Comparison of ENCODE assay signal across 20 cellular contexts in genomic region chr10:105925045-105925785, GRCh38.
DNase-seq lines count a peak whose midpoint lies in the region; ATAC-seq, FAIRE-seq and TF ChIP-seq lines count a peak whose summit lies in the region.
"Had no signal": no experiment of that assay in that cellular context is flagged by ENCODE, and none has a peak within 500 bp of the region (broad histone marks: within the 10 kb centered on the region; RNA-seq: fewer than 3 reads in every experiment).

No MANE protein-coding gene starts in this region.

- no peak overlapping the region for H3K23ac ChIP-seq in mesendoderm (ENCODE audit: low read length)

- SMC1A ChIA-PET in GM12878 (lab: Charles Lee; ENCODE audit: uncharacterized antibody, unreplicated experiment): interaction anchor here (0.6 to 2.8 kb wide), 7 partner anchors 17 to 570 kb away, joined by 3 to 11 read pairs (median 5); no protein-coding TSS in a partner anchor

- no peak overlapping the region for H4K8ac ChIP-seq in mesendoderm (ENCODE audit: low read depth, low read length)

- ATAC-seq in HCT116: no peak
- ATAC-seq in GM12878: peak; percentile 85
- ATAC-seq in GM21526 (IDR thresholded peaks at IDR 0.05; ENCODE audit: low FRiP score, unreplicated experiment): no peak
- ATAC-seq: SK-N-SH treated with all-trans-retinoic acid at 6 μM for 48 hours had no signal

- CTCF ChIA-PET in HCT116 (lab: Charles Lee): no interaction called here
- CTCF ChIA-PET in GM12878 (lab: Yijun Ruan, JAX): interaction anchor here (1.5 to 1.9 kb wide), 2 partner anchors 20 to 25 kb away, joined by 4 to 5 read pairs; no protein-coding TSS in a partner anchor

- 28% methylated on average over 4 of the region's 4 CpGs for WGBS in GM12878 (ENCODE audit: insufficient coverage, insufficient replicate concordance, low lambda C conversion rate, missing lambda C conversion rate)
- WGBS in mesendoderm (ENCODE audit: extremely low coverage, insufficient coverage, low lambda C conversion rate): no CpG with 5 or more reads among the region's 4 CpGs

- no peaks in the 10 kb centered on the region for H3K9me2 ChIP-seq in HCT116 (ENCODE audit: insufficient read depth)

- H3K9ac ChIP-seq in HCT116 (ENCODE audit: low read length): no peak overlapping the region
- no peak overlapping the region for H3K9ac ChIP-seq in GM12878 (ENCODE audit: control insufficient read depth, insufficient read depth, low read length)
- no peak overlapping the region for H3K9ac ChIP-seq in mesendoderm (ENCODE audit: low read length)
- H3K9ac ChIP-seq: KMS-11 had no signal

- H3K4me3 ChIP-seq in HCT116 (replicated peaks in 1 of 2; ENCODE audit: low read depth in 1 of 2, low read length in 2 of 2) (no peak overlapping the region), GM12878 (no peak overlapping the region), mesendoderm (ENCODE audit: low read length) (no peak overlapping the region)
- H3K4me3 ChIP-seq: HAP-1 had no signal

- H3K27me3 ChIP-seq in HCT116 (ENCODE audit: insufficient read depth, low read length) (no peaks in the 10 kb centered on the region), GM12878 (replicated peaks in 1 of 2; ENCODE audit: control insufficient read depth in 2 of 2, insufficient read depth in 2 of 2, low read length in 1 of 2) (no peaks in the 10 kb centered on the region), mesendoderm (ENCODE audit: insufficient read depth, low read length, poor library complexity) (no peaks in the 10 kb centered on the region)

- intact Hi-C loops in HCT116 (cut with micrococcal nuclease): no loop called here
- intact Hi-C loops in GM12878 (cut with micrococcal nuclease; ENCODE audit: unreplicated experiment): no loop called here

- no peaks in the 10 kb centered on the region for H3K79me1 ChIP-seq in mesendoderm (ENCODE audit: low read length)

- no peak for TF ChIP-seq RAD21 in HCT116 (IDR thresholded peaks at IDR 0.05; ENCODE audit: low read depth)
- no peak for TF ChIP-seq RAD21 in GM12878 (IDR thresholded peaks at IDR 0.05; ENCODE audit: insufficient read depth, low read depth, low read length)

- no peaks in the 10 kb centered on the region for H3K4me1 ChIP-seq in HCT116 (ENCODE audit: control insufficient read depth in 1 of 2, insufficient read depth in 2 of 2, low read length in 2 of 2)
- H3K4me1 ChIP-seq in GM12878 (ENCODE audit: control insufficient read depth, insufficient read depth, low read length): no peaks in the 10 kb centered on the region
- H3K4me1 ChIP-seq in mesendoderm (ENCODE audit: control insufficient read depth, low read depth, low read length): no peaks in the 10 kb centered on the region
- H3K4me1 ChIP-seq: HAP-1 had no signal

- no peak overlapping the region for H4K5ac ChIP-seq in mesendoderm (ENCODE audit: low read length)

- H3K36me3 ChIP-seq in HCT116 (ENCODE audit: control insufficient read depth in 1 of 2, insufficient read depth in 2 of 2, low read length in 2 of 2) (no peaks in the 10 kb centered on the region), GM12878 (ENCODE audit: control insufficient read depth in 2 of 2, insufficient read depth in 2 of 2, low read length in 1 of 2) (no peaks in the 10 kb centered on the region), mesendoderm (ENCODE audit: control insufficient read depth, insufficient read depth, low read length) (no peaks in the 10 kb centered on the region)
- H3K36me3 ChIP-seq: HAP-1 had no signal

- no peak overlapping the region for H2BK15ac ChIP-seq in mesendoderm (replicated peaks; ENCODE audit: low read depth)

- peak; percentile 10 for DNase-seq in ELF-1 (ENCODE audit: low read depth, low spot score)
- DNase-seq in HCT116 (ENCODE audit: low read depth, low spot score): no peak
- no peak for DNase-seq in GM12878 (ENCODE audit: low read depth, low spot score)
- DNase-seq in mesendoderm: peak; percentile 64
- DNase-seq in NCI-H2196 treated with DMSO at 0.1 percent for 48 hours (lab: John Stamatoyannopoulos, UW; ENCODE audit: unreplicated experiment): no peak
- no peak for DNase-seq in activated T-cell treated with anti-CD3 and anti-CD28 coated beads, Interleukin-2, amount 50 U/mL, for 1 hour
- DNase-seq: CD4-positive, alpha-beta memory T cell; DND-41; IMR-90; NCI-H1092 treated with DMSO at 0.1 percent for 48 hours; NCI-H1694; NCI-H2081; NCI-H2171; NCI-H446; NCI-H526 had no signal

- no peak overlapping the region for H2BK5ac ChIP-seq in mesendoderm (ENCODE audit: low read length)

- no peak overlapping the region for H3K4ac ChIP-seq in mesendoderm (ENCODE audit: low read depth, low read length)

- H2BK120ac ChIP-seq in mesendoderm (ENCODE audit: low read depth, low read length): no peak overlapping the region

- H3K4me2 ChIP-seq in HCT116 (ENCODE audit: low read length): no peak overlapping the region
- no peak overlapping the region for H3K4me2 ChIP-seq in GM12878 (ENCODE audit: control insufficient read depth, insufficient read depth)
- H3K4me2 ChIP-seq in mesendoderm (ENCODE audit: low read length): no peak overlapping the region
- H3K4me2 ChIP-seq: KMS-11 had no signal

- H4K20me1 ChIP-seq in HCT116 (ENCODE audit: insufficient read depth): no peaks in the 10 kb centered on the region
- no peaks in the 10 kb centered on the region for H4K20me1 ChIP-seq in GM12878 (ENCODE audit: control insufficient read depth, insufficient read depth)

- no peak overlapping the region for H3K18ac ChIP-seq in mesendoderm (ENCODE audit: low read length)

- no peak overlapping the region for H3K27ac ChIP-seq in HCT116 (ENCODE audit: low read depth, low read length)
- H3K27ac ChIP-seq in GM12878 (ENCODE audit: control insufficient read depth, insufficient read depth): no peak overlapping the region
- no peak overlapping the region for H3K27ac ChIP-seq in mesendoderm (ENCODE audit: low read depth, low read length)
- H3K27ac ChIP-seq: KMS-11 had no signal

- RAD21 ChIA-PET in HCT116 (lab: Charles Lee; ENCODE audit: low non-redundant PET in 1 of 2, low total read pairs in 2 of 2, uncharacterized antibody in 2 of 2, unreplicated experiment in 2 of 2) (no interaction called here), GM12878 (lab: Charles Lee; ENCODE audit: unreplicated experiment) (interaction anchor here (0.9 to 1.4 kb wide), 4 partner anchors 24 to 94 kb away, joined by 3 to 4 read pairs (median 3); no protein-coding TSS in a partner anchor)

- in situ Hi-C loops in GM12878 (cut with MboI): no loop called here

- no TSS peak for BruUV-seq in HCT116 (replicated peaks; lab: Mats Ljungman, UMichigan)
- BruUV-seq in GM12878 (replicated peaks; lab: Mats Ljungman, UMichigan): no TSS peak

- POLR2A ChIA-PET in HCT116 (lab: Charles Lee) (no interaction called here), GM12878 (lab: Charles Lee) (no interaction called here)

- H3K56ac ChIP-seq in mesendoderm (ENCODE audit: low read length): no peak overlapping the region

- no peak for TF ChIP-seq CTCF in HCT116 (IDR thresholded peaks at IDR 0.05 in 2 of 3, conservative IDR thresholded peaks at IDR 0.05 in 1 of 3; ENCODE audit: borderline replicate concordance in 1 of 3, insufficient read depth in 1 of 3, low read depth in 2 of 3, low read length in 2 of 3)
- TF ChIP-seq CTCF in GM12878 (IDR thresholded peaks at IDR 0.05 in 2 of 3, conservative IDR thresholded peaks at IDR 0.05 in 1 of 3; ENCODE audit: control insufficient read depth in 2 of 3, extremely low read depth in 1 of 3, insufficient read depth in 1 of 3, low read depth in 3 of 3, low read length in 3 of 3): no peak

- no peak for TF ChIP-seq POLR2A in HCT116 (IDR thresholded peaks at IDR 0.05; ENCODE audit: borderline replicate concordance, extremely low read depth, insufficient read depth, insufficient read length)
- TF ChIP-seq POLR2A in GM12878 (IDR thresholded peaks at IDR 0.05; ENCODE audit: low read depth, low read length): no peak

- no peak for TF ChIP-seq EP300 in GM12878 (IDR thresholded peaks at IDR 0.05; ENCODE audit: borderline replicate concordance in 1 of 2, control insufficient read depth in 1 of 2, low read depth in 2 of 2, low read length in 2 of 2)

- FAIRE-seq in GM12878 (lab: Jason Lieb, UNC): no peak
- FAIRE-seq: GM19239 had no signal

- no peak overlapping the region for H2AK5ac ChIP-seq in mesendoderm (ENCODE audit: low read length)

- H2AFZ ChIP-seq in HCT116 (ENCODE audit: low read depth, low read length, poor library complexity, severe bottlenecking): no peak overlapping the region
- H2AFZ ChIP-seq in GM12878 (ENCODE audit: control insufficient read depth, low read depth, low read length): no peak overlapping the region

- H3K9me3 ChIP-seq in HCT116 (ENCODE audit: control insufficient read depth in 1 of 2, insufficient read depth in 1 of 2, low read depth in 1 of 2, low read length in 2 of 2) (peaks cover 18 to 31% of the 10 kb centered on the region in 2 experiments; a peak in 3 of 4 replicates), GM12878 (replicated peaks; ENCODE audit: control insufficient read depth, insufficient read depth, low read length) (no peaks in the 10 kb centered on the region)
- H3K9me3 ChIP-seq: HAP-1 had no signal

- H3K79me2 ChIP-seq in HCT116 (ENCODE audit: insufficient read depth, low read length) (no peaks in the 10 kb centered on the region), GM12878 (ENCODE audit: control insufficient read depth, insufficient read depth, low read length) (no peaks in the 10 kb centered on the region), mesendoderm (ENCODE audit: control insufficient read depth, insufficient read depth, low read length) (no peaks in the 10 kb centered on the region)

TF ChIP-seq in HCT116, 20 proteins besides CTCF, POLR2A, EP300 and RAD21:
- TF ChIP-seq CEBPB (IDR thresholded peaks at IDR 0.05; ENCODE audit: low read depth) (no peak), ZFX (IDR thresholded peaks at IDR 0.05) (0 out of 2 replicates have a peak, but pooled peaks have one; percentile 14), SIN3A (IDR thresholded peaks at IDR 0.05; ENCODE audit: low read depth) (no peak)
TF ChIP-seq in HCT116: peak in this region for 1.

TF ChIP-seq in GM12878, 131 proteins besides CTCF, POLR2A, EP300 and RAD21:
- TF ChIP-seq, protein P1, sequence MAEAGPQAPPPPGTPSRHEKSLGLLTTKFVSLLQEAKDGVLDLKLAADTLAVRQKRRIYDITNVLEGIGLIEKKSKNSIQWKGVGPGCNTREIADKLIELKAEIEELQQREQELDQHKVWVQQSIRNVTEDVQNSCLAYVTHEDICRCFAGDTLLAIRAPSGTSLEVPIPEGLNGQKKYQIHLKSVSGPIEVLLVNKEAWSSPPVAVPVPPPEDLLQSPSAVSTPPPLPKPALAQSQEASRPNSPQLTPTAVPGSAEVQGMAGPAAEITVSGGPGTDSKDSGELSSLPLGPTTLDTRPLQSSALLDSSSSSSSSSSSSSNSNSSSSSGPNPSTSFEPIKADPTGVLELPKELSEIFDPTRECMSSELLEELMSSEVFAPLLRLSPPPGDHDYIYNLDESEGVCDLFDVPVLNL (IDR thresholded peaks at IDR 0.05; ENCODE audit: low read depth, low read length): no peak
- TF ChIP-seq MEF2B (IDR thresholded peaks at IDR 0.05; ENCODE audit: partially characterized antibody, poor library complexity, severe bottlenecking): peak; percentile 59

Comparison
In these comparisons a context has a peak if more than half of its experiments do, and no peak if none do; other contexts are left out.
1. DNase-seq: peak in ELF-1 (single experiment) and mesendoderm (single experiment); none in HCT116 (single experiment), GM12878 (single experiment), NCI-H2196 treated with DMSO at 0.1 percent for 48 hours (single experiment) and activated T-cell treated with anti-CD3 and anti-CD28 coated beads, Interleukin-2, amount 50 U/mL, for 1 hour (single experiment).